In the genomic region with DNA sequence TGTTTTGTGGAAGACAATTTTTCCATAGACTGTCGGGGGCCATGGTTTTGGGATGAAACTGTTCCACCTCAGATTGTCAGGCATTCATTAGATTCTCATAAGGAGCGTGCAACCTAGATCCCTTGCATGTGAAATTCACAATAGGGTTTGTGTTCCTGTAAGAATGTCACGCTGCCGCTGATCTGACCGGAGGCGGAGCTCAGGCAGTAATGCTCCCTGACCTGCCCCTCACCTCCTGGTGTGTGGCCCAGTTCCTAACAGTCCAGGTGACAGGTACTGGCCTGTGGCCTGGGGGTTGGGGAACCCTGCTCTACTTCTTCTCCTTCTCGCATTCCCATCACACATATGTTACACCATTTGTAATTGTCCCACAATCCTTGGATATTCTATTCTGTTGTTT, we compare ENCODE assay signal across 1 cellular context.
TF ChIP-seq lines count a peak whose summit lies in the region.

No MANE protein-coding gene starts in this region.

TF ChIP-seq in H1, 55 proteins besides CTCF, POLR2A, EP300 and RAD21:
- TF ChIP-seq, protein P1, sequence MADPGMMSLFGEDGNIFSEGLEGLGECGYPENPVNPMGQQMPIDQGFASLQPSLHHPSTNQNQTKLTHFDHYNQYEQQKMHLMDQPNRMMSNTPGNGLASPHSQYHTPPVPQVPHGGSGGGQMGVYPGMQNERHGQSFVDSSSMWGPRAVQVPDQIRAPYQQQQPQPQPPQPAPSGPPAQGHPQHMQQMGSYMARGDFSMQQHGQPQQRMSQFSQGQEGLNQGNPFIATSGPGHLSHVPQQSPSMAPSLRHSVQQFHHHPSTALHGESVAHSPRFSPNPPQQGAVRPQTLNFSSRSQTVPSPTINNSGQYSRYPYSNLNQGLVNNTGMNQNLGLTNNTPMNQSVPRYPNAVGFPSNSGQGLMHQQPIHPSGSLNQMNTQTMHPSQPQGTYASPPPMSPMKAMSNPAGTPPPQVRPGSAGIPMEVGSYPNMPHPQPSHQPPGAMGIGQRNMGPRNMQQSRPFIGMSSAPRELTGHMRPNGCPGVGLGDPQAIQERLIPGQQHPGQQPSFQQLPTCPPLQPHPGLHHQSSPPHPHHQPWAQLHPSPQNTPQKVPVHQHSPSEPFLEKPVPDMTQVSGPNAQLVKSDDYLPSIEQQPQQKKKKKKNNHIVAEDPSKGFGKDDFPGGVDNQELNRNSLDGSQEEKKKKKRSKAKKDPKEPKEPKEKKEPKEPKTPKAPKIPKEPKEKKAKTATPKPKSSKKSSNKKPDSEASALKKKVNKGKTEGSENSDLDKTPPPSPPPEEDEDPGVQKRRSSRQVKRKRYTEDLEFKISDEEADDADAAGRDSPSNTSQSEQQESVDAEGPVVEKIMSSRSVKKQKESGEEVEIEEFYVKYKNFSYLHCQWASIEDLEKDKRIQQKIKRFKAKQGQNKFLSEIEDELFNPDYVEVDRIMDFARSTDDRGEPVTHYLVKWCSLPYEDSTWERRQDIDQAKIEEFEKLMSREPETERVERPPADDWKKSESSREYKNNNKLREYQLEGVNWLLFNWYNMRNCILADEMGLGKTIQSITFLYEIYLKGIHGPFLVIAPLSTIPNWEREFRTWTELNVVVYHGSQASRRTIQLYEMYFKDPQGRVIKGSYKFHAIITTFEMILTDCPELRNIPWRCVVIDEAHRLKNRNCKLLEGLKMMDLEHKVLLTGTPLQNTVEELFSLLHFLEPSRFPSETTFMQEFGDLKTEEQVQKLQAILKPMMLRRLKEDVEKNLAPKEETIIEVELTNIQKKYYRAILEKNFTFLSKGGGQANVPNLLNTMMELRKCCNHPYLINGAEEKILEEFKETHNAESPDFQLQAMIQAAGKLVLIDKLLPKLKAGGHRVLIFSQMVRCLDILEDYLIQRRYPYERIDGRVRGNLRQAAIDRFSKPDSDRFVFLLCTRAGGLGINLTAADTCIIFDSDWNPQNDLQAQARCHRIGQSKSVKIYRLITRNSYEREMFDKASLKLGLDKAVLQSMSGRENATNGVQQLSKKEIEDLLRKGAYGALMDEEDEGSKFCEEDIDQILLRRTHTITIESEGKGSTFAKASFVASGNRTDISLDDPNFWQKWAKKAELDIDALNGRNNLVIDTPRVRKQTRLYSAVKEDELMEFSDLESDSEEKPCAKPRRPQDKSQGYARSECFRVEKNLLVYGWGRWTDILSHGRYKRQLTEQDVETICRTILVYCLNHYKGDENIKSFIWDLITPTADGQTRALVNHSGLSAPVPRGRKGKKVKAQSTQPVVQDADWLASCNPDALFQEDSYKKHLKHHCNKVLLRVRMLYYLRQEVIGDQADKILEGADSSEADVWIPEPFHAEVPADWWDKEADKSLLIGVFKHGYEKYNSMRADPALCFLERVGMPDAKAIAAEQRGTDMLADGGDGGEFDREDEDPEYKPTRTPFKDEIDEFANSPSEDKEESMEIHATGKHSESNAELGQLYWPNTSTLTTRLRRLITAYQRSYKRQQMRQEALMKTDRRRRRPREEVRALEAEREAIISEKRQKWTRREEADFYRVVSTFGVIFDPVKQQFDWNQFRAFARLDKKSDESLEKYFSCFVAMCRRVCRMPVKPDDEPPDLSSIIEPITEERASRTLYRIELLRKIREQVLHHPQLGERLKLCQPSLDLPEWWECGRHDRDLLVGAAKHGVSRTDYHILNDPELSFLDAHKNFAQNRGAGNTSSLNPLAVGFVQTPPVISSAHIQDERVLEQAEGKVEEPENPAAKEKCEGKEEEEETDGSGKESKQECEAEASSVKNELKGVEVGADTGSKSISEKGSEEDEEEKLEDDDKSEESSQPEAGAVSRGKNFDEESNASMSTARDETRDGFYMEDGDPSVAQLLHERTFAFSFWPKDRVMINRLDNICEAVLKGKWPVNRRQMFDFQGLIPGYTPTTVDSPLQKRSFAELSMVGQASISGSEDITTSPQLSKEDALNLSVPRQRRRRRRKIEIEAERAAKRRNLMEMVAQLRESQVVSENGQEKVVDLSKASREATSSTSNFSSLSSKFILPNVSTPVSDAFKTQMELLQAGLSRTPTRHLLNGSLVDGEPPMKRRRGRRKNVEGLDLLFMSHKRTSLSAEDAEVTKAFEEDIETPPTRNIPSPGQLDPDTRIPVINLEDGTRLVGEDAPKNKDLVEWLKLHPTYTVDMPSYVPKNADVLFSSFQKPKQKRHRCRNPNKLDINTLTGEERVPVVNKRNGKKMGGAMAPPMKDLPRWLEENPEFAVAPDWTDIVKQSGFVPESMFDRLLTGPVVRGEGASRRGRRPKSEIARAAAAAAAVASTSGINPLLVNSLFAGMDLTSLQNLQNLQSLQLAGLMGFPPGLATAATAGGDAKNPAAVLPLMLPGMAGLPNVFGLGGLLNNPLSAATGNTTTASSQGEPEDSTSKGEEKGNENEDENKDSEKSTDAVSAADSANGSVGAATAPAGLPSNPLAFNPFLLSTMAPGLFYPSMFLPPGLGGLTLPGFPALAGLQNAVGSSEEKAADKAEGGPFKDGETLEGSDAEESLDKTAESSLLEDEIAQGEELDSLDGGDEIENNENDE (IDR thresholded peaks at IDR 0.05; ENCODE audit: insufficient replicate concordance, low read length) = no peak
- TF ChIP-seq SIN3A (conservative IDR thresholded peaks at IDR 0.05 in 1 of 2, IDR thresholded peaks at IDR 0.05 in 1 of 2; ENCODE audit: low read depth in 1 of 2, low read length in 2 of 2) (no peak), RXRA (IDR thresholded peaks at IDR 0.05; ENCODE audit: insufficient read depth, low read depth, low read length) (no peak), RFX5 (IDR thresholded peaks at IDR 0.05; ENCODE audit: borderline replicate concordance, low read depth, low read length) (no peak), JUN (IDR thresholded peaks at IDR 0.05; ENCODE audit: low read depth, low read length) (no peak), CBX5 (IDR thresholded peaks at IDR 0.05; ENCODE audit: low read depth, low read length) (no peak), TAF7 (optimal IDR thresholded peaks at IDR 0.05; ENCODE audit: borderline replicate concordance, low read depth, low read length) (no peak), CTBP2 (IDR thresholded peaks at IDR 0.05; ENCODE audit: borderline replicate concordance, insufficient read depth, insufficient read length, low read length) (no peak), TEAD4 (IDR thresholded peaks at IDR 0.05; ENCODE audit: low read depth, low read length) (no peak), MAFK (IDR thresholded peaks at IDR 0.05; ENCODE audit: low read depth, low read length) (no peak), HDAC6 (IDR thresholded peaks at IDR 0.05; ENCODE audit: low read depth, low read length) (no peak), GTF2F1 (IDR thresholded peaks at IDR 0.05; ENCODE audit: borderline replicate concordance, low read depth, low read length) (no peak), YY1 (IDR thresholded peaks at IDR 0.05; ENCODE audit: low read depth, low read length) (no peak), BACH1 (IDR thresholded peaks at IDR 0.05; ENCODE audit: low read length) (no peak), TAF1 (IDR thresholded peaks at IDR 0.05; ENCODE audit: low read depth, low read length) (no peak)
- TF ChIP-seq, protein P2, sequence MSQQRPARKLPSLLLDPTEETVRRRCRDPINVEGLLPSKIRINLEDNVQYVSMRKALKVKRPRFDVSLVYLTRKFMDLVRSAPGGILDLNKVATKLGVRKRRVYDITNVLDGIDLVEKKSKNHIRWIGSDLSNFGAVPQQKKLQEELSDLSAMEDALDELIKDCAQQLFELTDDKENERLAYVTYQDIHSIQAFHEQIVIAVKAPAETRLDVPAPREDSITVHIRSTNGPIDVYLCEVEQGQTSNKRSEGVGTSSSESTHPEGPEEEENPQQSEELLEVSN (IDR thresholded peaks at IDR 0.05) = no peak
